In genomic region chr6:111307275-111307858, GRCh38 we compare ENCODE assay signal across 20 cellular contexts.
A peak's percentile ranks its signal among the peaks of the same experiment; 100 is the strongest.
DNase-seq lines count a peak whose midpoint lies in the region; ATAC-seq, FAIRE-seq and TF ChIP-seq lines count a peak whose summit lies in the region.
"Had no signal": no experiment of that assay in that cellular context is flagged by ENCODE, and none has a peak within 500 bp of the region (broad histone marks: within the 10 kb centered on the region; RNA-seq: fewer than 3 reads in every experiment).

No MANE protein-coding gene starts in this region.

- no peak overlapping the region; the same call in 1 of the 2 replicates for H2BK5ac ChIP-seq in H1 (ENCODE audit: low read depth, low read length)

- H3K27ac Mint-ChIP-seq in HFFc6, result no peak overlapping the region
- H3K27ac Mint-ChIP-seq: CD4-positive, CD25-positive, alpha-beta regulatory T cell had no signal

- WGBS in H1 (ENCODE audit: extremely low coverage in 1 of 2, insufficient coverage in 1 of 2, insufficient read length in 1 of 2, insufficient replicate concordance in 2 of 2, low coverage in 1 of 2, low lambda C conversion rate in 2 of 2, missing lambda C conversion rate in 1 of 2), 2 experiments, result 90% methylated on average over 7 of the region's 7 CpGs; no CpG with 5 or more reads in 1 of the 2 experiments
- WGBS in psoas muscle, 3 donors, result 71 to 80% (median 73%) methylated on average over 7 of the region's 7 CpGs

- no peak overlapping the region for H3K4me2 ChIP-seq in PC-3 (ENCODE audit: low read length)
- H3K4me2 ChIP-seq in H1 (ENCODE audit: insufficient read depth in 1 of 2, low read depth in 2 of 2, low read length in 2 of 2), result no peak overlapping the region

- no peak overlapping the region for H3K23ac ChIP-seq in H1 (ENCODE audit: insufficient read length)

- no peaks in the 10 kb centered on the region for H3K9me3 Mint-ChIP-seq in HFFc6

- TF ChIP-seq POLR2A in H1 (IDR thresholded peaks at IDR 0.05; ENCODE audit: control extremely low read depth in 1 of 2, low read depth in 2 of 2, low read length in 2 of 2), result no peak

- TF ChIP-seq EP300 in H1 (IDR thresholded peaks at IDR 0.05; ENCODE audit: borderline replicate concordance in 1 of 2, low read depth in 2 of 2, low read length in 2 of 2), result no peak

- H3K4me1 ChIP-seq in PC-3 (ENCODE audit: insufficient read depth, low read length), result peaks cover 5% of the 10 kb centered on the region; the same call in 1 of the 2 replicates
- no peaks in the 10 kb centered on the region for H3K4me1 ChIP-seq in H1 (replicated peaks in 1 of 4; ENCODE audit: control insufficient read depth in 3 of 4, insufficient read depth in 4 of 4, low read length in 3 of 4)
- H3K4me1 ChIP-seq in psoas muscle, result peaks cover 3% of the 10 kb centered on the region
- H3K4me1 ChIP-seq: HAP-1 had no signal

- H4K5ac ChIP-seq in H1 (ENCODE audit: insufficient read length, low read depth, low read length), result no peak overlapping the region

- H2AFZ ChIP-seq in PC-3 (ENCODE audit: low read length) (no peak overlapping the region), H1 (ENCODE audit: low read length) (no peak overlapping the region)

- H3K79me2 ChIP-seq in PC-3 (ENCODE audit: low read length) (no peaks in the 10 kb centered on the region), H1 (ENCODE audit: control insufficient read depth in 1 of 2, insufficient read depth in 2 of 2, low read length in 2 of 2) (no peaks in the 10 kb centered on the region)

- no peak overlapping the region for H2AK5ac ChIP-seq in H1 (ENCODE audit: low read depth, low read length)

- intact Hi-C loops in PC-3 (cut with micrococcal nuclease), result no loop called here
- intact Hi-C loops in psoas muscle (cut with DNase I), result loop anchor here in 1 of 2 donors (5.0 kb wide), 1 partner anchor 45 kb away; no protein-coding TSS in a partner anchor

- no peaks in the 10 kb centered on the region for H3K9me3 ChIP-seq in PC-3 (ENCODE audit: low read length)
- H3K9me3 ChIP-seq in H1 (ENCODE audit: insufficient read depth in 2 of 2, low read depth in 1 of 2, low read length in 1 of 2), result no peaks in the 10 kb centered on the region
- no peaks in the 10 kb centered on the region for H3K9me3 ChIP-seq in psoas muscle
- H3K9me3 ChIP-seq: HAP-1 had no signal

- no TSS peak for BruUV-seq in PC-3 (replicated peaks; lab: Mats Ljungman, UMichigan)

- H3K27ac ChIP-seq in PC-3 (ENCODE audit: low read length), result no peak overlapping the region
- no peak overlapping the region for H3K27ac ChIP-seq in H1 (ENCODE audit: low read depth, low read length)
- no peak overlapping the region for H3K27ac ChIP-seq in psoas muscle

- no peak overlapping the region for H4K8ac ChIP-seq in H1 (ENCODE audit: extremely low read depth, insufficient read depth, low read length)

- H3K14ac ChIP-seq in H1 (ENCODE audit: insufficient read length), result no peak overlapping the region

- no peak overlapping the region for H2BK15ac ChIP-seq in H1 (ENCODE audit: low read length)

- no peaks in the 10 kb centered on the region for H3K27me3 ChIP-seq in PC-3 (ENCODE audit: low read length)
- H3K27me3 ChIP-seq in H1 (replicated peaks in 1 of 4; ENCODE audit: control insufficient read depth in 3 of 4, extremely low read depth in 1 of 4, insufficient read depth in 3 of 4, low read length in 3 of 4), result no peaks in the 10 kb centered on the region
- H3K27me3 ChIP-seq in psoas muscle (ENCODE audit: insufficient read depth in 3 of 3, low read length in 2 of 3), result no peaks in the 10 kb centered on the region

- H2BK12ac ChIP-seq in H1 (ENCODE audit: low read depth, low read length), result no peak overlapping the region

- no peak overlapping the region for H3K4me3 Mint-ChIP-seq in HFFc6
- H3K4me3 Mint-ChIP-seq: CD4-positive, CD25-positive, alpha-beta regulatory T cell had no signal

- H4K91ac ChIP-seq in H1 (replicated peaks; ENCODE audit: insufficient read length, low read length), result no peak overlapping the region

- H3K4me3 ChIP-seq in PC-3 (ENCODE audit: low read length) (no peak overlapping the region), H1 (ENCODE audit: extremely low read depth in 1 of 4, insufficient read depth in 2 of 4, low read depth in 3 of 4, low read length in 4 of 4) (no peak overlapping the region), psoas muscle (no peak overlapping the region)
- H3K4me3 ChIP-seq: HAP-1 had no signal

- H3K4ac ChIP-seq in H1 (replicated peaks; ENCODE audit: insufficient read length, low read depth, low read length), result no peak overlapping the region

- no peak for TF ChIP-seq RAD21 in H1 (IDR thresholded peaks at IDR 0.05 in 1 of 2, conservative IDR thresholded peaks at IDR 0.05 in 1 of 2; ENCODE audit: low read depth in 2 of 2, low read length in 2 of 2)

- TF ChIP-seq CTCF in PC-3 (conservative IDR thresholded peaks at IDR 0.05; ENCODE audit: low read depth, low read length) (no peak), H1 (IDR thresholded peaks at IDR 0.05; ENCODE audit: control extremely low read depth in 1 of 3, insufficient read depth in 1 of 3, low read depth in 1 of 3, low read length in 3 of 3) (no peak), psoas muscle (IDR thresholded peaks at IDR 0.05) (no peak), HFFc6 (IDR thresholded peaks at IDR 0.05) (no peak)

- H4K20me1 ChIP-seq in PC-3 (ENCODE audit: low read length) (no peaks in the 10 kb centered on the region), H1 (replicated peaks in 1 of 2; ENCODE audit: control insufficient read depth in 1 of 2, insufficient read depth in 2 of 2, low read length in 2 of 2) (no peaks in the 10 kb centered on the region)

- no peak overlapping the region for H2BK120ac ChIP-seq in H1 (replicated peaks; ENCODE audit: low read depth, low read length)

- H3K4me1 Mint-ChIP-seq in HFFc6 (ENCODE audit: low read depth), result 0 out of 2 replicates have a peak, but pooled peaks cover under 1% of the 10 kb centered on the region

- no peak for FAIRE-seq in H1 (lab: Jason Lieb, UNC)
- FAIRE-seq: GM19239 had no signal

- H3K9ac ChIP-seq in PC-3 (ENCODE audit: low read length), result no peak overlapping the region
- H3K9ac ChIP-seq in H1 (replicated peaks in 1 of 4; ENCODE audit: extremely low read depth in 1 of 4, low read depth in 3 of 4, low read length in 3 of 4), result no peak overlapping the region

- H3K23me2 ChIP-seq in H1 (ENCODE audit: low read depth, low read length), result no peaks in the 10 kb centered on the region

- no peak overlapping the region for H3K18ac ChIP-seq in H1 (ENCODE audit: extremely low read depth, low read length)

- no peak overlapping the region for H2BK20ac ChIP-seq in H1 (ENCODE audit: low read length)

- CTCF ChIA-PET in PC-3 (lab: Charles Lee) (no interaction called here), H1 (lab: Charles Lee; ENCODE audit: partially characterized antibody) (interaction anchor here (0.6 kb wide), 1 partner anchor 22 kb away, joined by 5 read pairs; no protein-coding TSS in a partner anchor)

- POLR2A ChIA-PET in PC-3 (lab: Charles Lee; ENCODE audit: unreplicated experiment), result no interaction called here
- POLR2A ChIA-PET in H1 (lab: Charles Lee; ENCODE audit: partially characterized antibody), result interaction anchor here (0.7 kb wide), 1 partner anchor 736 kb away, joined by 3 read pairs; no protein-coding TSS in a partner anchor

- no peak overlapping the region for H3K56ac ChIP-seq in H1 (replicated peaks; ENCODE audit: insufficient read length, low read depth, low read length)

- ATAC-seq in PC-3 (no peak), left lobe of liver (peak; percentile 91), psoas muscle (peak in 3 of 4 donors; percentile 56 to 68 (median 58)), HG02885 (IDR thresholded peaks at IDR 0.05; ENCODE audit: poor library complexity, unreplicated experiment) (no peak)
- ATAC-seq: SK-N-SH treated with all-trans-retinoic acid at 6 μM for 48 hours had no signal

- peaks cover 3% of the 10 kb centered on the region for H3K36me3 ChIP-seq in PC-3 (ENCODE audit: low read depth, low read length)
- peaks cover 0 to 6% (median under 1%) of the 10 kb centered on the region in 4 experiments; a peak in 3 of 8 replicates for H3K36me3 ChIP-seq in H1 (ENCODE audit: control insufficient read depth in 2 of 4, insufficient read depth in 4 of 4, low read length in 3 of 4)
- peaks cover 6 to 78% of the 10 kb centered on the region in 2 donors for H3K36me3 ChIP-seq in psoas muscle (ENCODE audit: insufficient read depth in 1 of 2, low read depth in 1 of 2)

- H3K36me3 Mint-ChIP-seq in HFFc6 (ENCODE audit: low read depth), result peaks cover 51% of the 10 kb centered on the region

- no peaks in the 10 kb centered on the region for H3K9me2 ChIP-seq in PC-3 (replicated peaks; ENCODE audit: low read length)

- H3K27me3 Mint-ChIP-seq in HFFc6 (ENCODE audit: insufficient read depth), result peaks cover 3% of the 10 kb centered on the region
- H3K27me3 Mint-ChIP-seq: CD4-positive, CD25-positive, alpha-beta regulatory T cell had no signal

- peak; percentile 5 for DNase-seq in PC-3
- no peak for DNase-seq in H1 (ENCODE audit: low read depth in 1 of 2, low spot score in 2 of 2)
- no peak for DNase-seq in left lobe of liver (ENCODE audit: low spot score)
- no peak for DNase-seq in psoas muscle
- DNase-seq in NCI-H82 (lab: John Stamatoyannopoulos, UW), result no peak
- no peak for DNase-seq in HFFc6
- DNase-seq: CD4-positive, CD25-positive, alpha-beta regulatory T cell; EL; GF-D8; KBM-7; NCI-H1092 treated with DMSO at 0.1 percent for 48 hours; NCI-H146; NCI-H2029; NCI-H2227 treated with DMSO at 0.1 percent for 48 hours; NCI-H510A; SIG-M5 had no signal

- no peaks in the 10 kb centered on the region for H3K79me1 ChIP-seq in H1 (ENCODE audit: low read depth, low read length)

- H3F3A ChIP-seq in PC-3 (ENCODE audit: low read length, unreplicated experiment), result no peaks in the 10 kb centered on the region

TF ChIP-seq in H1, 55 proteins besides CTCF, POLR2A, EP300 and RAD21:
- TF ChIP-seq CHD1 (IDR thresholded peaks at IDR 0.05; ENCODE audit: low read depth, low read length) (no peak), CEBPB (IDR thresholded peaks at IDR 0.05; ENCODE audit: low read depth, low read length) (peak; percentile 13; the same call in 1 of the 2 replicates)

Comparison
In these comparisons a context has a peak if more than half of its experiments do, and no peak if none do; other contexts are left out.
1. ATAC-seq: peak in left lobe of liver (single experiment) and psoas muscle (3 of 4); none in PC-3 (single experiment) and HG02885 (single experiment).